12 cellular contexts compared by ENCODE assay signal in the genomic region with DNA sequence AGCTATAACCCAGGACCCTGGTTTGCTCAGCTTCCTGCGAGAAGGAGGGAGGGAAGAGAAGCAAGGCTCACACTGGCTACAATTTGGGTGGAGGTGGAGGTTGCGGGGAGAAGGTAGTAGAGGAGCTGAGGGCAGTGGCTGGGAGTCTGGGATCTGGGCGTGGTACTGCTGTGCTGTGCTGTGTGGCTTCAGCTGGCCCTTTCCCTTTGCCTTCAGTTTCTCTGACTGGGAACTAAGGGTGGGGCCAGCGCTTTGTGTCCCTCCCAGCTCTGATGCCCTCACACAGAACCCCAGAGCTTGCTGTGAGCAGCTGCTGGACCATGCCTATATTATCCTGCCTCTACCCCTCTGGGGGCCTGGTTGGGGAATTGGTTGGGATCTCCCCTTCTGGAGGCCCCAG.
A peak's percentile ranks its signal among the peaks of the same experiment; 100 is the strongest.
DNase-seq lines count a peak whose midpoint lies in the region; ATAC-seq lines count a peak whose summit lies in the region.
"Had no signal": no experiment of that assay in that cellular context is flagged by ENCODE, and none has a peak within 500 bp of the region (broad histone marks: within the 10 kb centered on the region; RNA-seq: fewer than 3 reads in every experiment).

No MANE protein-coding gene starts in this region.

- H3K27ac Mint-ChIP-seq in activated CD4-positive, alpha-beta T cell treated with anti-CD3 and anti-CD28 coated beads, Interleukin-2, amount 10 ng/mL, durations not matched to agents 24 days and 14 days, result peak overlapping the region; percentile 81
- H3K27ac Mint-ChIP-seq: GM23338 had no signal

- intact Hi-C loops in activated CD4-positive, alpha-beta T cell treated with anti-CD3 and anti-CD28 coated beads, Interleukin-2, amount 10 ng/mL, durations not matched to agents 24 days and 14 days (cut with micrococcal nuclease), result no loop called here

- peak overlapping the region in 1 of 2 experiments; percentile 29 for H2BK12ac ChIP-seq in mesenchymal stem cell (ENCODE audit: low read length in 2 of 2)

- H2BK120ac ChIP-seq in mesenchymal stem cell (ENCODE audit: low read depth, low read length), result no peak overlapping the region

- H3K4me3 ChIP-seq in mesenchymal stem cell (ENCODE audit: insufficient read depth in 1 of 2, low read depth in 1 of 2, low read length in 2 of 2) (no peak overlapping the region), stomach smooth muscle (ENCODE audit: low read length in 2 of 2) (no peak overlapping the region)
- H3K4me3 ChIP-seq: A549, GM23338 had no signal

- no peaks in the 10 kb centered on the region for H3K9me3 ChIP-seq in mesenchymal stem cell (ENCODE audit: control insufficient read depth, low read length)
- no peaks in the 10 kb centered on the region for H3K9me3 ChIP-seq in stomach smooth muscle (ENCODE audit: control insufficient read depth in 2 of 2, low read length in 2 of 2)
- H3K9me3 ChIP-seq: A549 had no signal

- peaks cover 65% of the 10 kb centered on the region for H3K4me1 Mint-ChIP-seq in activated CD4-positive, alpha-beta T cell treated with anti-CD3 and anti-CD28 coated beads, Interleukin-2, amount 10 ng/mL, durations not matched to agents 24 days and 14 days

- no peaks in the 10 kb centered on the region for H3K27me3 Mint-ChIP-seq in activated CD4-positive, alpha-beta T cell treated with anti-CD3 and anti-CD28 coated beads, Interleukin-2, amount 10 ng/mL, durations not matched to agents 24 days and 14 days

- H3K4me1 ChIP-seq in mesenchymal stem cell (ENCODE audit: control insufficient read depth, insufficient read depth, low read depth, low read length) (peaks cover 23% of the 10 kb centered on the region), stomach smooth muscle (ENCODE audit: control insufficient read depth, insufficient read depth, low read length) (peaks cover 80% of the 10 kb centered on the region)

- H3K14ac ChIP-seq in mesenchymal stem cell (ENCODE audit: low read length in 2 of 2), result peak overlapping the region in 1 of 2 experiments; percentile 22

- no peak overlapping the region for H3K23ac ChIP-seq in mesenchymal stem cell (ENCODE audit: low read length in 2 of 2)

- no peak for ATAC-seq in GM18858 (IDR thresholded peaks at IDR 0.05; ENCODE audit: unreplicated experiment)
- ATAC-seq: A549, GM23338 had no signal

- no peak overlapping the region for H3K4me2 ChIP-seq in mesenchymal stem cell (ENCODE audit: low read length, poor library complexity, severe bottlenecking)
- H3K4me2 ChIP-seq: A549, GM23338 had no signal

- H2AFZ ChIP-seq in mesenchymal stem cell (ENCODE audit: low read depth, low read length), result no peak overlapping the region
- H2AFZ ChIP-seq: GM23338 had no signal

- H3K79me1 ChIP-seq in mesenchymal stem cell (replicated peaks; ENCODE audit: low read length, poor library complexity, severe bottlenecking), result peaks cover 15% of the 10 kb centered on the region

- H3K4me3 Mint-ChIP-seq in activated CD4-positive, alpha-beta T cell treated with anti-CD3 and anti-CD28 coated beads, Interleukin-2, amount 10 ng/mL, durations not matched to agents 24 days and 14 days, result peak overlapping the region; percentile 79
- H3K4me3 Mint-ChIP-seq: GM23338 had no signal

- H3K4ac ChIP-seq in mesenchymal stem cell (ENCODE audit: low read depth in 1 of 2, low read length in 2 of 2), result peak overlapping the region in 1 of 2 experiments; percentile 36

- H2BK15ac ChIP-seq in mesenchymal stem cell (ENCODE audit: low read depth, poor library complexity, severe bottlenecking), result no peak overlapping the region

- peak overlapping the region; percentile 41 for H2AK5ac ChIP-seq in mesenchymal stem cell (ENCODE audit: low read length, severe bottlenecking)

- H3K9ac ChIP-seq in mesenchymal stem cell (ENCODE audit: low read length), result no peak overlapping the region
- H3K9ac ChIP-seq in stomach smooth muscle (ENCODE audit: low read length in 2 of 2), result no peak overlapping the region

- peak overlapping the region; percentile 14 to 58 for H3K18ac ChIP-seq in mesenchymal stem cell (ENCODE audit: low read depth in 1 of 2, low read length in 2 of 2)

- H3K9me3 Mint-ChIP-seq in activated CD4-positive, alpha-beta T cell treated with anti-CD3 and anti-CD28 coated beads, Interleukin-2, amount 10 ng/mL, durations not matched to agents 24 days and 14 days, result no peaks in the 10 kb centered on the region
- H3K9me3 Mint-ChIP-seq: GM23338 had no signal

- peak overlapping the region; percentile 63 for H4K91ac ChIP-seq in mesenchymal stem cell (ENCODE audit: low read length)

- H3K27ac ChIP-seq in angular gyrus (ENCODE audit: low read depth, low read length) (peak overlapping the region; percentile 24), mesenchymal stem cell (ENCODE audit: low read length, poor library complexity, severe bottlenecking) (no peak overlapping the region), stomach smooth muscle (ENCODE audit: low read length) (peak overlapping the region; percentile 86)

- H2BK5ac ChIP-seq in mesenchymal stem cell (ENCODE audit: low read depth, low read length, poor library complexity, severe bottlenecking), result no peak overlapping the region

- WGBS in mesenchymal stem cell, result 90% methylated on average over 3 of the region's 4 CpGs

- H3K27me3 ChIP-seq in mesenchymal stem cell (ENCODE audit: control insufficient read depth in 1 of 2, insufficient read depth in 1 of 2, low read length in 2 of 2) (peaks cover 0 to 33% of the 10 kb centered on the region in 2 experiments), stomach smooth muscle (ENCODE audit: control insufficient read depth in 1 of 2, insufficient read depth in 2 of 2, low read length in 2 of 2) (no peaks in the 10 kb centered on the region)

- peak overlapping the region; percentile 78 for H4K8ac ChIP-seq in mesenchymal stem cell (ENCODE audit: low read length)

- peaks cover 69% of the 10 kb centered on the region for H3K36me3 Mint-ChIP-seq in activated CD4-positive, alpha-beta T cell treated with anti-CD3 and anti-CD28 coated beads, Interleukin-2, amount 10 ng/mL, durations not matched to agents 24 days and 14 days (ENCODE audit: low read depth)

- no peak for DNase-seq in activated CD4-positive, alpha-beta T cell treated with anti-CD3 and anti-CD28 coated beads, Interleukin-2, amount 10 ng/mL, durations not matched to agents 24 days and 14 days
- no peak for DNase-seq in activated CD4-positive, alpha-beta T cell treated with anti-CD3 and anti-CD28 coated beads for 4 hours
- DNase-seq in mesenchymal stem cell (no peak), NCI-H510A treated with DMSO at 0.1 percent for 48 hours (lab: John Stamatoyannopoulos, UW) (no peak), D341Med (ENCODE audit: low spot score) (no peak)
- DNase-seq: activated CD4-positive, alpha-beta T cell treated with anti-CD3 and anti-CD28 coated beads, Interleukin-2, amount 50 U/mL, for 48 hours; SHP77 had no signal

- H3K36me3 ChIP-seq in mesenchymal stem cell (ENCODE audit: control insufficient read depth in 1 of 2, insufficient read depth in 2 of 2, low read depth in 1 of 2, low read length in 2 of 2) (peaks cover 0 to 34% of the 10 kb centered on the region in 2 experiments), stomach smooth muscle (ENCODE audit: control insufficient read depth in 2 of 2, insufficient read depth in 2 of 2, low read length in 2 of 2) (peaks cover 18 to 32% of the 10 kb centered on the region in 2 donors)
